Comparison of ENCODE assay signal across 7 cellular contexts in the genomic region with DNA sequence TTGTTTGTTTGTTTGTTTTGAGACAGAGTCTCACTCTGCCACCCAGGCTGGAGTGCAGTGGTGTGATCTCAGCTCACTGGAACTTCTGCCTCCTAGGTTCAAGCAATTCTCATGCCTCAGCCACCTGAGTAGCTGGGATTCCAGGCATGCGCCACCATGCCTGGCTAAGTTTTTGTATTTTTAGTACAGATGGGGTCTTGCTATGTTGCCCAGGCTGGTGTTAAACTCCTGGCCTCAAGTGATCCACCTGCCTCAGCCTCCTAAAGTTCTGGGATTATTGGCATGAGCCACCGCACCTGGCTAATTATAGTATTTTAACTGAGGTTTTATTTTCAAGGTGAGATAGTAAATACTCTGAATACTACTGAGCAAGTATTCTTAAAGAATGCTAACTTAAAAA. TPM values are rescaled to one million over a fixed set of nuclear protein-coding genes. Genes with fewer than 3 reads are reported as not detected.
DNase-seq lines count a peak whose midpoint lies in the region; ATAC-seq, FAIRE-seq and TF ChIP-seq lines count a peak whose summit lies in the region.
"Not testable (repeated sequence)": the region's sequence is repeated elsewhere in the genome, so short reads cannot be mapped to it uniquely, and the experiment has no call there.

No MANE protein-coding gene starts in this region.

- H3K23ac ChIP-seq in trophoblast cell (ENCODE audit: low read length): not testable (repeated sequence)

- H2BK12ac ChIP-seq in trophoblast cell (ENCODE audit: low read length): not testable (repeated sequence)

- H4K91ac ChIP-seq in trophoblast cell (ENCODE audit: low read depth, low read length): not testable (repeated sequence)

- H3K27ac Mint-ChIP-seq in WTC11: not testable (repeated sequence)

- RAD21 ChIA-PET in HCT116 (lab: Charles Lee; ENCODE audit: low non-redundant PET in 1 of 2, low total read pairs in 2 of 2, uncharacterized antibody in 2 of 2, unreplicated experiment in 2 of 2): not testable (repeated sequence)

- not testable (repeated sequence) for H3K4me3 ChIP-seq in HCT116 (replicated peaks in 1 of 2; ENCODE audit: low read depth in 1 of 2, low read length in 2 of 2); PC-9; RWPE2 (ENCODE audit: severe bottlenecking); K562; trophoblast cell (ENCODE audit: low read depth, low read length)

- H4K12ac ChIP-seq in trophoblast cell (ENCODE audit: low read depth, low read length): not testable (repeated sequence)

- H3K18ac ChIP-seq in trophoblast cell (ENCODE audit: low read length): not testable (repeated sequence)

- H3K4ac ChIP-seq in trophoblast cell (ENCODE audit: low read depth, low read length): not testable (repeated sequence)

- not testable (repeated sequence) for H3K4me2 ChIP-seq in HCT116 (ENCODE audit: low read length); PC-9; K562 (ENCODE audit: insufficient read depth, low read length); trophoblast cell (ENCODE audit: low read length)

- H3K27me3 Mint-ChIP-seq in WTC11 (ENCODE audit: low read depth): not testable (repeated sequence)

- not testable (repeated sequence) for H3K79me2 ChIP-seq in HCT116 (ENCODE audit: insufficient read depth, low read length); PC-9 (ENCODE audit: low read depth); K562 (ENCODE audit: control insufficient read depth, insufficient read depth, low read length); trophoblast cell (ENCODE audit: control insufficient read depth, insufficient read depth, low read length, poor library complexity)

- H3K27ac ChIP-seq in HCT116 (ENCODE audit: low read depth, low read length) (peak overlapping the region; percentile 42; the same call in 1 of the 2 replicates), PC-9 (peak overlapping the region; percentile 74), RWPE2 (ENCODE audit: poor library complexity, severe bottlenecking) (peak overlapping the region; percentile 80), epithelial cell of prostate (peak overlapping the region; percentile 73)
- not testable (repeated sequence) for H3K27ac ChIP-seq in K562 (ENCODE audit: extremely low read depth, low read depth, low read length); trophoblast cell (ENCODE audit: low read depth, low read length)

- H4K8ac ChIP-seq in trophoblast cell (ENCODE audit: low read depth, low read length): not testable (repeated sequence)

- H3K36me3 ChIP-seq in HCT116 (ENCODE audit: control insufficient read depth in 1 of 2, insufficient read depth in 2 of 2, low read length in 2 of 2); trophoblast cell (ENCODE audit: control insufficient read depth in 1 of 2, insufficient read depth in 2 of 2, low read length in 2 of 2): not testable (repeated sequence)
- peaks cover 10% of the 10 kb centered on the region; the same call in 1 of the 2 replicates for H3K36me3 ChIP-seq in PC-9 (ENCODE audit: low read depth)
- H3K36me3 ChIP-seq in RWPE2 (ENCODE audit: low read depth): peaks cover 23% of the 10 kb centered on the region
- H3K36me3 ChIP-seq in K562 (ENCODE audit: control insufficient read depth, insufficient read depth, low read length): peaks cover 44% of the 10 kb centered on the region; the same call in 2 of the 3 replicates

- not testable (repeated sequence) for H3K9me1 ChIP-seq in K562 (ENCODE audit: control insufficient read depth, insufficient read depth, low read length)

- not testable (repeated sequence) for H3K9me2 ChIP-seq in HCT116 (ENCODE audit: insufficient read depth); PC-9 (ENCODE audit: insufficient read depth)

- H4K20me1 ChIP-seq in HCT116 (ENCODE audit: insufficient read depth); PC-9 (ENCODE audit: insufficient read depth); K562 (replicated peaks; ENCODE audit: control insufficient read depth, insufficient read depth, low read length): not testable (repeated sequence)

- DNase-seq in HCT116 (ENCODE audit: low read depth, low spot score); PC-9; RWPE2 (ENCODE audit: low spot score); WTC11 (ENCODE audit: low spot score); K562 (ENCODE audit: extremely low read depth in 1 of 4, low spot score in 3 of 4); epithelial cell of prostate (ENCODE audit: low read depth, low spot score): not testable (repeated sequence)
- peak; percentile 31 to 64 for DNase-seq in trophoblast cell

- not testable (repeated sequence) for H3K4me3 Mint-ChIP-seq in WTC11

- POLR2A ChIA-PET in HCT116 (lab: Charles Lee): interaction anchor here (0.6 kb wide), 1 partner anchor 350 kb away, joined by 4 read pairs; no protein-coding TSS in a partner anchor
- POLR2A ChIA-PET in PC-9 (lab: Charles Lee; ENCODE audit: unreplicated experiment); WTC11 (lab: Charles Lee): not testable (repeated sequence)
- POLR2A ChIA-PET in K562 (lab: Yijun Ruan, JAX): interaction anchor here (1.0 kb wide), 1 partner anchor 31 kb away, joined by 3 read pairs; no protein-coding TSS in a partner anchor

- H3K14ac ChIP-seq in trophoblast cell (ENCODE audit: low read length): not testable (repeated sequence)

- peaks cover 45% of the 10 kb centered on the region for H3F3A ChIP-seq in PC-9 (ENCODE audit: insufficient read depth, low read depth)

- not testable (repeated sequence) for H3K4me1 Mint-ChIP-seq in WTC11

- in situ Hi-C loops in K562 (cut with MboI): not testable (repeated sequence)

- H2BK5ac ChIP-seq in trophoblast cell (ENCODE audit: low read depth, low read length, poor library complexity): not testable (repeated sequence)

- 100% methylated on average over 2 of the region's 2 CpGs for WGBS in K562 (ENCODE audit: insufficient coverage, low coverage, missing lambda C conversion rate)
- WGBS in trophoblast cell (ENCODE audit: extremely low coverage, insufficient coverage, insufficient read length): no CpG with 5 or more reads among the region's 2 CpGs

- H2AK5ac ChIP-seq in trophoblast cell (ENCODE audit: low read length): not testable (repeated sequence)

- BruUV-seq in HCT116 (replicated peaks; lab: Mats Ljungman, UMichigan); PC-9 (replicated peaks; lab: Mats Ljungman, UMichigan); K562 (replicated peaks; lab: Mats Ljungman, UMichigan): not testable (repeated sequence)

- TF ChIP-seq POLR2A in HCT116 (IDR thresholded peaks at IDR 0.05; ENCODE audit: borderline replicate concordance, extremely low read depth, insufficient read depth, insufficient read length); K562 (conservative IDR thresholded peaks at IDR 0.05): not testable (repeated sequence)

- H2AFZ ChIP-seq in HCT116 (ENCODE audit: low read depth, low read length, poor library complexity, severe bottlenecking); PC-9; K562 (ENCODE audit: low read depth, low read length); trophoblast cell (ENCODE audit: insufficient read depth, low read length, poor library complexity): not testable (repeated sequence)

- not testable (repeated sequence) for FAIRE-seq in K562 (lab: Jason Lieb, UNC)

- not testable (repeated sequence) for H3K79me1 ChIP-seq in trophoblast cell (ENCODE audit: low read length)

- H2BK120ac ChIP-seq in trophoblast cell (ENCODE audit: insufficient read depth, low read length, poor library complexity): not testable (repeated sequence)

- H3K9me3 ChIP-seq in HCT116 (ENCODE audit: control insufficient read depth in 1 of 2, insufficient read depth in 1 of 2, low read depth in 1 of 2, low read length in 2 of 2); PC-9 (ENCODE audit: insufficient read depth, low read depth); RWPE2 (ENCODE audit: severe bottlenecking); K562 (replicated peaks; ENCODE audit: control insufficient read depth, insufficient read depth, low read depth, low read length); trophoblast cell (ENCODE audit: insufficient read depth, low read depth, low read length): not testable (repeated sequence)

- H3K9ac ChIP-seq in HCT116 (ENCODE audit: low read length); K562 (ENCODE audit: insufficient read depth in 1 of 2, low read depth in 2 of 2, low read length in 2 of 2); trophoblast cell (ENCODE audit: low read length): not testable (repeated sequence)

- H3K9me3 Mint-ChIP-seq in WTC11: not testable (repeated sequence)

- CTCF ChIA-PET in HCT116 (lab: Charles Lee); PC-9 (lab: Charles Lee); WTC11 (lab: Charles Lee); K562 (lab: Yijun Ruan, JAX; ENCODE audit: low intra/inter-chr PET ratio): not testable (repeated sequence)

- peaks cover 22 to 29% of the 10 kb centered on the region in 2 experiments for H3K4me1 ChIP-seq in HCT116 (ENCODE audit: control insufficient read depth in 1 of 2, insufficient read depth in 2 of 2, low read length in 2 of 2)
- peaks cover 15% of the 10 kb centered on the region for H3K4me1 ChIP-seq in PC-9 (replicated peaks; ENCODE audit: insufficient read depth)
- peaks cover 11% of the 10 kb centered on the region for H3K4me1 ChIP-seq in RWPE2 (ENCODE audit: insufficient read depth, poor library complexity, severe bottlenecking)
- H3K4me1 ChIP-seq in K562 (replicated peaks in 1 of 2; ENCODE audit: control insufficient read depth in 2 of 2, insufficient read depth in 2 of 2, low read length in 2 of 2); trophoblast cell (ENCODE audit: control insufficient read depth in 1 of 2, insufficient read depth in 2 of 2, low read length in 2 of 2): not testable (repeated sequence)

- not testable (repeated sequence) for H3K27me3 ChIP-seq in HCT116 (ENCODE audit: insufficient read depth, low read length); PC-9 (ENCODE audit: insufficient read depth, low read depth); RWPE2 (ENCODE audit: insufficient read depth, poor library complexity, severe bottlenecking); K562 (ENCODE audit: control insufficient read depth in 2 of 2, insufficient read depth in 2 of 2, low read length in 2 of 2); trophoblast cell (ENCODE audit: insufficient read depth, low read length)

- TF ChIP-seq RAD21 in HCT116 (IDR thresholded peaks at IDR 0.05; ENCODE audit: low read depth); K562 (CRISPR knock-in tag; conservative IDR thresholded peaks at IDR 0.05 in 1 of 2, IDR thresholded peaks at IDR 0.05 in 1 of 2): not testable (repeated sequence)

- not testable (repeated sequence) for TF ChIP-seq EP300 in K562 (IDR thresholded peaks at IDR 0.05; ENCODE audit: low read length)

- intact Hi-C loops in HCT116 (cut with micrococcal nuclease); PC-9 (cut with micrococcal nuclease; ENCODE audit: unreplicated experiment); K562 (cut with micrococcal nuclease): not testable (repeated sequence)

- H3K36me3 Mint-ChIP-seq in WTC11: peaks cover 29% of the 10 kb centered on the region

- not testable (repeated sequence) for TF ChIP-seq CTCF in HCT116 (IDR thresholded peaks at IDR 0.05 in 2 of 3, conservative IDR thresholded peaks at IDR 0.05 in 1 of 3; ENCODE audit: borderline replicate concordance in 1 of 3, insufficient read depth in 1 of 3, low read depth in 2 of 3, low read length in 2 of 3); PC-9 (conservative IDR thresholded peaks at IDR 0.05); RWPE2 (IDR thresholded peaks at IDR 0.05; ENCODE audit: poor library complexity, severe bottlenecking); WTC11 (IDR thresholded peaks at IDR 0.05); K562 (IDR thresholded peaks at IDR 0.05 in 2 of 3, conservative IDR thresholded peaks at IDR 0.05 in 1 of 3; ENCODE audit: insufficient read depth in 2 of 3, low read depth in 1 of 3, low read length in 3 of 3)

- not testable (repeated sequence) for ATAC-seq in HCT116; RWPE2 (ENCODE audit: low read depth); WTC11; K562

RNA-seq across cellular contexts. Expression of gene B3GALNT2, which starts 34.4 kb away (rescaled TPM):
- 36.8 TPM for total RNA-seq in HCT116 (2021; ENCODE audit: unreplicated experiment)
- 17.8 and 18.6 TPM in 2 replicates for polyA plus RNA-seq in HCT116 (2012)
- 57.4 and 60.6 TPM in 2 replicates for total RNA-seq in PC-9 (2021)
- 37.4 to 41.7 TPM (median 40.8 TPM) in 3 replicates for total RNA-seq in WTC11 (2021)
- total RNA-seq in K562 (2011; cell fraction: chromatin; rRNA removed; ENCODE audit: low replicate concordance): 64.2 and 174 TPM in 2 replicates
- 35.9 and 39.9 TPM in 2 replicates for total RNA-seq in K562 (2011; cell fraction: nucleolus; rRNA removed)
- total RNA-seq in K562 (2011; cell fraction: nucleoplasm; rRNA removed): 70.5 and 113 TPM in 2 replicates
- total RNA-seq in K562 (2014; rRNA removed): 20.7 and 23.9 TPM in 2 replicates
- total RNA-seq in K562 (2014; rRNA removed; fragmentation: Illumina TruSeq; extraction: Trizol): 31.7 and 33.7 TPM in 2 replicates
- total RNA-seq in K562 (2015; rRNA removed; fragmentation: Illumina TruSeq; extraction: Trizol): 25.4 and 27.3 TPM in 2 replicates
- 22.9 and 23.7 TPM in 2 replicates for total RNA-seq in K562 (2021)
- 26.6 and 27.4 TPM in 2 replicates for polyA plus RNA-seq in K562 (2011; rRNA removed)
- polyA plus RNA-seq in K562 (2011; cell fraction: cytosol; rRNA removed): 9.0 and 13.7 TPM in 2 replicates
- polyA plus RNA-seq in K562 (2011; cell fraction: nucleus; rRNA removed): 22.3 and 28.3 TPM in 2 replicates
- polyA plus RNA-seq in K562 (2012): 10.3 and 16.2 TPM in 2 replicates
- polyA plus RNA-seq in K562 (2014; fragmentation: Illumina TruSeq; extraction: Trizol): 16.1 and 18.8 TPM in 2 replicates
- 1 to 10 TPM; 2.0 to 2.7 TPM for polyA plus RNA-seq in K562 (2014; fragmentation: Nextera tagmentation; extraction: Ambion mirVana)
- 15.0 and 16.0 TPM in 2 replicates for polyA plus RNA-seq in K562 (2014; rRNA removed)
- polyA minus RNA-seq in K562 (2011; rRNA and poly(A)+ RNA removed): 71.3 and 86.7 TPM in 2 replicates
- polyA minus RNA-seq in K562 (2011; cell fraction: cytosol; rRNA and poly(A)+ RNA removed): 26.2 and 27.0 TPM in 2 replicates
- 24.5 and 32.4 TPM in 2 replicates for polyA minus RNA-seq in K562 (2011; cell fraction: nucleus; rRNA and poly(A)+ RNA removed)
- polyA plus RNA-seq in trophoblast cell (2013): 22.0 and 23.1 TPM in 2 replicates
